In the genomic region with DNA sequence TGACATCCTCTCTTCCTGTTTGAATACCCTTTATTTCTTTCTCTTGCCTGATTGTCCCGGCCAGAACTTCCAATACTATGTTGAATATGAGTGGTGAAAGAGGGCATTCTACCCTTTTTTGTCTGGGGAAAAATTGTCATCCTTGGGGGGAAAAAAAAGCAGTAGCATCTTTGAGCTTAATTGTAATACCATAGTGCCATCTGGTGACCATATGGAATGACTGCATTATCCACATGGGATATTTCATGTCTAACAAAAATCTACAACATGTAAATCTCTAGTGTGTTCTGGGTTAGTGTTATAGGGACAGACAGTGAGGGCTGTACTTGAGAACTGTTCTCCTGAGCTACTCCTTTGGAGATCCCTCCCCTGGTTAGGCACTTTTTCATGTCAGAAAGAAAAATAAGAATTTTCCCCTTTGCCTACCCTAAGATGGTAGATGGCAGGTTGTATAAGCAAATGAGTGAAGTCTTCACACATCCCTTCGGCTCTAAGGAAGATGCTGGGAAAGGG, we compare ENCODE assay signal across 8 cellular contexts. TPM values are rescaled to one million over a fixed set of nuclear protein-coding genes. Genes with fewer than 3 reads are reported as not detected.
DNase-seq lines count a peak whose midpoint lies in the region; ATAC-seq, FAIRE-seq and TF ChIP-seq lines count a peak whose summit lies in the region.

No MANE protein-coding gene starts in this region.

- in situ Hi-C loops in GM12878 (cut with MboI), result loop anchor here (10.0 kb wide), 3 partner anchors 149 to 389 kb away; a partner anchor contains a TSS

- no peak overlapping the region for H2AFZ ChIP-seq in GM12878 (ENCODE audit: control insufficient read depth, low read depth, low read length)

- TF ChIP-seq POLR2A in GM12878 (IDR thresholded peaks at IDR 0.05; ENCODE audit: low read depth, low read length), result no peak

- SMC1A ChIA-PET in GM12878 (lab: Charles Lee; ENCODE audit: uncharacterized antibody, unreplicated experiment), result interaction anchor here (0.8 to 2.0 kb wide), 7 partner anchors 10 to 408 kb away, joined by 3 to 7 read pairs (median 3); no protein-coding TSS in a partner anchor

- no peaks in the 10 kb centered on the region for H3K27me3 Mint-ChIP-seq in mesothelial cell of epicardium (ENCODE audit: low read depth)

- CTCF ChIA-PET in GM12878 (lab: Yijun Ruan, JAX), result interaction anchor here (0.6 to 2.9 kb wide), 11 partner anchors 10 to 390 kb away, joined by 3 to 22 read pairs (median 4); a partner anchor contains a TSS

- intact Hi-C loops in GM12878 (cut with micrococcal nuclease; ENCODE audit: unreplicated experiment), result loop anchor here (1.0 to 10.0 kb wide), 5 partner anchors 77 to 792 kb away; no protein-coding TSS in a partner anchor

- TF ChIP-seq RAD21 in GM12878 (IDR thresholded peaks at IDR 0.05; ENCODE audit: insufficient read depth, low read depth, low read length), result peak; percentile 78

- RAD21 ChIA-PET in GM12878 (lab: Charles Lee; ENCODE audit: unreplicated experiment), result interaction anchor here (0.7 to 1.0 kb wide), 3 partner anchors 146 to 397 kb away, joined by 3 to 5 read pairs (median 4); no protein-coding TSS in a partner anchor

- H3K27ac ChIP-seq in GM12878 (ENCODE audit: control insufficient read depth, insufficient read depth), result no peak overlapping the region

- TF ChIP-seq EP300 in GM12878 (IDR thresholded peaks at IDR 0.05; ENCODE audit: borderline replicate concordance in 1 of 2, control insufficient read depth in 1 of 2, low read depth in 2 of 2, low read length in 2 of 2), result no peak

- DNase-seq in DMS53 (lab: John Stamatoyannopoulos, UW), result peak; percentile 61
- DNase-seq in Kasumi-1 (lab: John Stamatoyannopoulos, UW), result peak; percentile 11 to 15
- DNase-seq in GM12878 (ENCODE audit: low read depth, low spot score), result no peak
- no peak for DNase-seq in mesothelial cell of epicardium (ENCODE audit: low spot score in 2 of 2, unreplicated experiment in 2 of 2)
- no peak for DNase-seq in cerebellum (ENCODE audit: low spot score)
- no peak for DNase-seq in effector CD8-positive, alpha-beta T cell (lab: John Stamatoyannopoulos, UW)

- no TSS peak for BruUV-seq in GM12878 (replicated peaks; lab: Mats Ljungman, UMichigan)

- H3K4me1 ChIP-seq in GM12878 (ENCODE audit: control insufficient read depth, insufficient read depth, low read length), result no peaks in the 10 kb centered on the region

- H3K9me3 Mint-ChIP-seq in mesothelial cell of epicardium, result peaks cover 10% of the 10 kb centered on the region

- no peak overlapping the region for H3K4me3 ChIP-seq in GM12878

- no peaks in the 10 kb centered on the region for H4K20me1 ChIP-seq in GM12878 (ENCODE audit: control insufficient read depth, insufficient read depth)

- H3K36me3 Mint-ChIP-seq in mesothelial cell of epicardium, result peaks cover 26% of the 10 kb centered on the region

- H3K4me3 Mint-ChIP-seq in mesothelial cell of epicardium, result no peak overlapping the region

- WGBS in GM12878 (ENCODE audit: insufficient coverage, insufficient replicate concordance, low lambda C conversion rate, missing lambda C conversion rate), result 0% methylated on average over 2 of the region's 2 CpGs

- no peaks in the 10 kb centered on the region for H3K27me3 ChIP-seq in GM12878 (replicated peaks in 1 of 2; ENCODE audit: control insufficient read depth in 2 of 2, insufficient read depth in 2 of 2, low read length in 1 of 2)

- H3K79me2 ChIP-seq in GM12878 (ENCODE audit: control insufficient read depth, insufficient read depth, low read length), result no peaks in the 10 kb centered on the region

- H3K36me3 ChIP-seq in GM12878 (ENCODE audit: control insufficient read depth in 2 of 2, insufficient read depth in 2 of 2, low read length in 1 of 2), result no peaks in the 10 kb centered on the region

- H3K4me2 ChIP-seq in GM12878 (ENCODE audit: control insufficient read depth, insufficient read depth), result no peak overlapping the region

- TF ChIP-seq CTCF in GM12878 (IDR thresholded peaks at IDR 0.05 in 2 of 3, conservative IDR thresholded peaks at IDR 0.05 in 1 of 3; ENCODE audit: control insufficient read depth in 2 of 3, extremely low read depth in 1 of 3, insufficient read depth in 1 of 3, low read depth in 3 of 3, low read length in 3 of 3) (peak; percentile 35 to 58 (median 51); a peak in 4 of 6 replicates), mesothelial cell of epicardium (IDR thresholded peaks at IDR 0.05; ENCODE audit: unreplicated experiment) (peak; percentile 58)

- POLR2A ChIA-PET in GM12878 (lab: Charles Lee), result no interaction called here

- no peak for FAIRE-seq in GM12878 (lab: Jason Lieb, UNC)

- peaks cover 4% of the 10 kb centered on the region for H3K4me1 Mint-ChIP-seq in mesothelial cell of epicardium

- no peaks in the 10 kb centered on the region for H3K9me3 ChIP-seq in GM12878 (replicated peaks; ENCODE audit: control insufficient read depth, insufficient read depth, low read length)

- no peak overlapping the region for H3K9ac ChIP-seq in GM12878 (ENCODE audit: control insufficient read depth, insufficient read depth, low read length)

- no peak overlapping the region for H3K27ac Mint-ChIP-seq in mesothelial cell of epicardium

- 0 out of 3 replicates have a peak, but pooled peaks have one; percentile 34 for ATAC-seq in GM12878
- no peak for ATAC-seq in HG02759 (IDR thresholded peaks at IDR 0.05; ENCODE audit: unreplicated experiment)
- ATAC-seq in GM19328 (IDR thresholded peaks at IDR 0.05; ENCODE audit: unreplicated experiment), result no peak

TF ChIP-seq in GM12878, 131 proteins besides CTCF, POLR2A, EP300 and RAD21:
- peak; percentile 50; the same call in 1 of the 2 replicates for TF ChIP-seq SMC3 (IDR thresholded peaks at IDR 0.05; ENCODE audit: borderline replicate concordance, low read length)
- no peak for TF ChIP-seq IKZF1 (conservative IDR thresholded peaks at IDR 0.05)
- no peak for TF ChIP-seq SMARCA5 (IDR thresholded peaks at IDR 0.05)
- TF ChIP-seq NFIC (IDR thresholded peaks at IDR 0.05; ENCODE audit: low read depth, low read length), result no peak
- TF ChIP-seq, protein P1, sequence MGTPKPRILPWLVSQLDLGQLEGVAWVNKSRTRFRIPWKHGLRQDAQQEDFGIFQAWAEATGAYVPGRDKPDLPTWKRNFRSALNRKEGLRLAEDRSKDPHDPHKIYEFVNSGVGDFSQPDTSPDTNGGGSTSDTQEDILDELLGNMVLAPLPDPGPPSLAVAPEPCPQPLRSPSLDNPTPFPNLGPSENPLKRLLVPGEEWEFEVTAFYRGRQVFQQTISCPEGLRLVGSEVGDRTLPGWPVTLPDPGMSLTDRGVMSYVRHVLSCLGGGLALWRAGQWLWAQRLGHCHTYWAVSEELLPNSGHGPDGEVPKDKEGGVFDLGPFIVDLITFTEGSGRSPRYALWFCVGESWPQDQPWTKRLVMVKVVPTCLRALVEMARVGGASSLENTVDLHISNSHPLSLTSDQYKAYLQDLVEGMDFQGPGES (IDR thresholded peaks at IDR 0.05), result no peak
- TF ChIP-seq, protein P2, sequence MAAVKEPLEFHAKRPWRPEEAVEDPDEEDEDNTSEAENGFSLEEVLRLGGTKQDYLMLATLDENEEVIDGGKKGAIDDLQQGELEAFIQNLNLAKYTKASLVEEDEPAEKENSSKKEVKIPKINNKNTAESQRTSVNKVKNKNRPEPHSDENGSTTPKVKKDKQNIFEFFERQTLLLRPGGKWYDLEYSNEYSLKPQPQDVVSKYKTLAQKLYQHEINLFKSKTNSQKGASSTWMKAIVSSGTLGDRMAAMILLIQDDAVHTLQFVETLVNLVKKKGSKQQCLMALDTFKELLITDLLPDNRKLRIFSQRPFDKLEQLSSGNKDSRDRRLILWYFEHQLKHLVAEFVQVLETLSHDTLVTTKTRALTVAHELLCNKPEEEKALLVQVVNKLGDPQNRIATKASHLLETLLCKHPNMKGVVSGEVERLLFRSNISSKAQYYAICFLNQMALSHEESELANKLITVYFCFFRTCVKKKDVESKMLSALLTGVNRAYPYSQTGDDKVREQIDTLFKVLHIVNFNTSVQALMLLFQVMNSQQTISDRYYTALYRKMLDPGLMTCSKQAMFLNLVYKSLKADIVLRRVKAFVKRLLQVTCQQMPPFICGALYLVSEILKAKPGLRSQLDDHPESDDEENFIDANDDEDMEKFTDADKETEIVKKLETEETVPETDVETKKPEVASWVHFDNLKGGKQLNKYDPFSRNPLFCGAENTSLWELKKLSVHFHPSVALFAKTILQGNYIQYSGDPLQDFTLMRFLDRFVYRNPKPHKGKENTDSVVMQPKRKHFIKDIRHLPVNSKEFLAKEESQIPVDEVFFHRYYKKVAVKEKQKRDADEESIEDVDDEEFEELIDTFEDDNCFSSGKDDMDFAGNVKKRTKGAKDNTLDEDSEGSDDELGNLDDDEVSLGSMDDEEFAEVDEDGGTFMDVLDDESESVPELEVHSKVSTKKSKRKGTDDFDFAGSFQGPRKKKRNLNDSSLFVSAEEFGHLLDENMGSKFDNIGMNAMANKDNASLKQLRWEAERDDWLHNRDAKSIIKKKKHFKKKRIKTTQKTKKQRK (IDR thresholded peaks at IDR 0.05; ENCODE audit: low read depth, low read length), result no peak

RNA-seq across cellular contexts. Expression of a gene that starts 26.0 kb away (rescaled TPM):
- not detected in 2 replicates for total RNA-seq in GM12878 (2013; cell fraction: nucleolus; rRNA removed)
- total RNA-seq in GM12878 (2014; rRNA removed) (not detected in 2 replicates), GM12878 (2014; rRNA removed; fragmentation: Illumina TruSeq; extraction: Trizol) (not detected in 2 replicates), GM12878 (2021) (not detected in 2 replicates), mesothelial cell of epicardium (84.3 to 90.8 TPM (median 88.2 TPM) in 3 replicates), cerebellum (0.54 TPM)
- polyA plus RNA-seq in GM12878 (2011; ENCODE audit: low read depth), result not detected
- polyA plus RNA-seq in GM12878 (2011; rRNA removed) (not detected in 2 replicates), GM12878 (2014; fragmentation: Illumina TruSeq; extraction: Trizol) (not detected in 2 replicates), GM12878 (2014; fragmentation: Nextera tagmentation; extraction: Ambion mirVana) (not detected), GM12878 (2014; rRNA removed) (0.01 TPM in 1 of 2 replicates, not detected in the other), GM12878 (2016; fragmentation: Nextera tagmentation; extraction: Ambion mirVana) (not detected)
- not detected in 2 replicates for polyA plus RNA-seq in GM12878 (2011; cell fraction: cytosol; rRNA removed)
- not detected in 2 replicates for polyA plus RNA-seq in GM12878 (2011; cell fraction: nucleus; rRNA removed)
- not detected in 2 replicates for polyA plus RNA-seq in GM12878 (2012)
- not detected in 2 replicates for polyA minus RNA-seq in GM12878 (2011; rRNA and poly(A)+ RNA removed)
- polyA minus RNA-seq in GM12878 (2011; cell fraction: cytosol; rRNA and poly(A)+ RNA removed), result not detected in 2 replicates
- not detected in 2 replicates for polyA minus RNA-seq in GM12878 (2011; cell fraction: nucleus; rRNA and poly(A)+ RNA removed)

Comparison
In these comparisons a context has a peak if more than half of its experiments do, and no peak if none do; other contexts are left out.
1. DNase-seq: peak in DMS53 (single experiment) and Kasumi-1 (2 of 2); none in GM12878 (single experiment), mesothelial cell of epicardium (0 of 2), cerebellum (single experiment) and effector CD8-positive, alpha-beta T cell (single experiment).
2. RNA of a gene that starts 26.0 kb away (total RNA-seq): 84.3 to 90.8 TPM in mesothelial cell of epicardium; 0.54 TPM in cerebellum (single experiment) and not detected in GM12878; every median in the first group is over 10 times any median in the second.